In genomic region chr3:158109804-158110657, GRCh38 we compare ENCODE assay signal across 8 cellular contexts. TPM values are rescaled to one million over a fixed set of nuclear protein-coding genes. Genes with fewer than 3 reads are reported as not detected.
DNase-seq lines count a peak whose midpoint lies in the region; ATAC-seq, FAIRE-seq and TF ChIP-seq lines count a peak whose summit lies in the region.

Gene RSRC1, plus strand, starts transcription at chr3:158110089. Its CDS starts 12,016 bp downstream, at chr3:158122105.

- H3K4me1 ChIP-seq in adrenal gland (replicated peaks in 1 of 2) (peaks cover 12 to 34% of the 10 kb centered on the region in 2 donors), prostate gland (replicated peaks) (no peaks in the 10 kb centered on the region)

- ATAC-seq in HG02840 (IDR thresholded peaks at IDR 0.05; ENCODE audit: low FRiP score, unreplicated experiment) = peak; percentile 86
- ATAC-seq in left cardiac atrium = peak; percentile 88 to 94

- intact Hi-C loops in adrenal gland (cut with DNase I) (no loop called here), left cardiac atrium (cut with DNase I) (loop anchor here in 1 of 2 donors (5.0 kb wide), 1 partner anchor 322 kb away; no protein-coding TSS in a partner anchor), prostate gland (cut with DNase I) (no loop called here)

- TF ChIP-seq POLR2A in GM12891 (IDR thresholded peaks at IDR 0.05; ENCODE audit: low read depth, low read length) (peak; percentile 72), adrenal gland (IDR thresholded peaks at IDR 0.05) (peak; percentile 39 to 40), prostate gland (IDR thresholded peaks at IDR 0.05) (no peak)

- DNase-seq in GM12891 (ENCODE audit: insufficient read length, low spot score) = no peak
- DNase-seq in NCI-H1436 treated with DMSO at 0.1 percent for 48 hours (lab: John Stamatoyannopoulos, UW) = peak; percentile 35
- DNase-seq in T-helper 1 cell = peak; percentile 55 to 84 (median 70)
- peak; percentile 84 to 91 (median 87) for DNase-seq in adrenal gland
- DNase-seq in left cardiac atrium = peak; percentile 89
- DNase-seq in prostate gland (ENCODE audit: low spot score) = peak; percentile 83
- DNase-seq in ureter (ENCODE audit: low spot score) = peak; percentile 82

- H3K36me3 ChIP-seq in adrenal gland (replicated peaks in 1 of 2) = no peaks in the 10 kb centered on the region
- H3K36me3 ChIP-seq in prostate gland = no peaks in the 10 kb centered on the region

- peak; percentile 92 for FAIRE-seq in GM12891 (lab: Jason Lieb, UNC)

- H3K4me3 ChIP-seq in adrenal gland = peak within 1 kb of the TSS; percentile 34 to 86 (median 64)
- H3K4me3 ChIP-seq in prostate gland = peak within 1 kb of the TSS; percentile 73 to 85

- 0 to 1% (median 0%) methylated on average over 27 to 57 of the region's 57 CpGs for WGBS in adrenal gland, 4 donors
- under 1% methylated on average over 51 of the region's 57 CpGs for WGBS in prostate gland

- no peak for TF ChIP-seq CTCF in adrenal gland (IDR thresholded peaks at IDR 0.05)
- no peak for TF ChIP-seq CTCF in prostate gland (IDR thresholded peaks at IDR 0.05)

- H3K9me3 ChIP-seq in adrenal gland (replicated peaks in 1 of 3) (peaks cover 0 to 6% (median 0%) of the 10 kb centered on the region in 3 donors), prostate gland (no peaks in the 10 kb centered on the region)

- H3K27me3 ChIP-seq in adrenal gland (peaks cover 37% of the 10 kb centered on the region), prostate gland (replicated peaks; ENCODE audit: insufficient read depth) (peaks cover 15% of the 10 kb centered on the region)

- H3K27ac ChIP-seq in adrenal gland = peak within 1 kb of the TSS; percentile 49 to 75 (median 68)
- H3K27ac ChIP-seq in prostate gland = peak within 1 kb of the TSS; percentile 67 to 69

TF ChIP-seq in GM12891, 5 proteins besides CTCF, POLR2A, EP300 and RAD21:
- TF ChIP-seq SPI1 (IDR thresholded peaks at IDR 0.05; ENCODE audit: low read depth, low read length) = no peak
- peak; percentile 74 for TF ChIP-seq POLR2AphosphoS5 (IDR thresholded peaks at IDR 0.05; ENCODE audit: low read depth, low read length)
- no peak for TF ChIP-seq PAX5 (IDR thresholded peaks at IDR 0.05; ENCODE audit: insufficient read depth, low read length, severe bottlenecking)
- TF ChIP-seq TAF1 (IDR thresholded peaks at IDR 0.05; ENCODE audit: low read depth, low read length) = 0 out of 2 replicates have a peak, but pooled peaks have one; percentile 40
- TF ChIP-seq POU2F2 (IDR thresholded peaks at IDR 0.05; ENCODE audit: low read depth, low read length) = peak; percentile 39; the same call in 1 of the 2 replicates

RNA-seq across cellular contexts. Expression of gene RSRC1, which starts in this region (rescaled TPM):
- 18.0 TPM for polyA plus RNA-seq in GM12891 (2012; ENCODE audit: low read depth, missing spikeins)
- total RNA-seq in adrenal gland (100 to 1,000 TPM in 1 of 8 donors, 10 to 100 TPM in 7; 21.5 to 125 (median 37.5) TPM), left cardiac atrium (10 to 100 TPM; 22.6 to 23.6 TPM), prostate gland (10 to 100 TPM; 36.5 to 50.7 TPM), ureter (48.3 TPM)
- 10 to 100 TPM; 12.6 to 45.5 (median 18.7) TPM for polyA plus RNA-seq in adrenal gland
